In genomic region chr1:61337981-61338848, GRCh38 we compare ENCODE assay signal across 1 cellular context.
TF ChIP-seq lines count a peak whose summit lies in the region.

No MANE protein-coding gene starts in this region.

TF ChIP-seq in HepG2, 621 proteins besides CTCF, POLR2A, EP300 and RAD21 (continued from another document and continues in another):
- TF ChIP-seq, protein P1, sequence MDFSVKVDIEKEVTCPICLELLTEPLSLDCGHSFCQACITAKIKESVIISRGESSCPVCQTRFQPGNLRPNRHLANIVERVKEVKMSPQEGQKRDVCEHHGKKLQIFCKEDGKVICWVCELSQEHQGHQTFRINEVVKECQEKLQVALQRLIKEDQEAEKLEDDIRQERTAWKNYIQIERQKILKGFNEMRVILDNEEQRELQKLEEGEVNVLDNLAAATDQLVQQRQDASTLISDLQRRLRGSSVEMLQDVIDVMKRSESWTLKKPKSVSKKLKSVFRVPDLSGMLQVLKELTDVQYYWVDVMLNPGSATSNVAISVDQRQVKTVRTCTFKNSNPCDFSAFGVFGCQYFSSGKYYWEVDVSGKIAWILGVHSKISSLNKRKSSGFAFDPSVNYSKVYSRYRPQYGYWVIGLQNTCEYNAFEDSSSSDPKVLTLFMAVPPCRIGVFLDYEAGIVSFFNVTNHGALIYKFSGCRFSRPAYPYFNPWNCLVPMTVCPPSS (IDR thresholded peaks at IDR 0.05) = no peak
- TF ChIP-seq ZNF652 (CRISPR knock-in tag; IDR thresholded peaks at IDR 0.05; ENCODE audit: borderline replicate concordance, low read depth) (peak; percentile 99), ZNF30 (CRISPR knock-in tag; IDR thresholded peaks at IDR 0.05) (no peak), ZNF709 (CRISPR knock-in tag; IDR thresholded peaks at IDR 0.05) (no peak), SAFB2 (CRISPR knock-in tag; IDR thresholded peaks at IDR 0.05; ENCODE audit: borderline replicate concordance, low read depth) (0 out of 2 replicates have a peak, but pooled peaks have one; percentile 37), MIER2 (CRISPR knock-in tag; IDR thresholded peaks at IDR 0.05) (no peak), ZSCAN31 (CRISPR knock-in tag; IDR thresholded peaks at IDR 0.05; ENCODE audit: low read depth) (no peak), ZNF280D (CRISPR knock-in tag; IDR thresholded peaks at IDR 0.05) (no peak), IKZF4 (CRISPR knock-in tag; IDR thresholded peaks at IDR 0.05; ENCODE audit: borderline replicate concordance, low read depth, not compliant biosample characterization) (no peak), FOSL2 (CRISPR knock-in tag; IDR thresholded peaks at IDR 0.05) (peak; percentile 93), ZNF33B (CRISPR knock-in tag; IDR thresholded peaks at IDR 0.05) (no peak), PATZ1 (CRISPR knock-in tag; IDR thresholded peaks at IDR 0.05) (peak; percentile 29; the same call in 1 of the 2 replicates), FOXA1 (IDR thresholded peaks at IDR 0.05) (no peak), FOXA1 (CRISPR knock-in tag; IDR thresholded peaks at IDR 0.05) (peak; percentile 82), HMGA1 (CRISPR knock-in tag; conservative IDR thresholded peaks at IDR 0.05) (no peak), ZNF713 (CRISPR knock-in tag; IDR thresholded peaks at IDR 0.05) (no peak), ZNF646 (CRISPR knock-in tag; IDR thresholded peaks at IDR 0.05) (peak; percentile 37; the same call in 1 of the 2 replicates), MXD1 (CRISPR knock-in tag; IDR thresholded peaks at IDR 0.05) (no peak), PRMT3 (CRISPR knock-in tag; IDR thresholded peaks at IDR 0.05; ENCODE audit: borderline replicate concordance, low read depth) (no peak), HOMEZ (CRISPR knock-in tag; IDR thresholded peaks at IDR 0.05; ENCODE audit: low read depth) (peak; percentile 62; the same call in 1 of the 2 replicates), ZBTB2 (CRISPR knock-in tag; IDR thresholded peaks at IDR 0.05; ENCODE audit: low read depth) (no peak), PLRG1 (conservative IDR thresholded peaks at IDR 0.05) (no peak), ZNF883 (CRISPR knock-in tag; IDR thresholded peaks at IDR 0.05; ENCODE audit: not compliant biosample characterization) (no peak), PHF8 (CRISPR knock-in tag; IDR thresholded peaks at IDR 0.05) (no peak), ZNF263 (CRISPR knock-in tag; IDR thresholded peaks at IDR 0.05) (no peak)
- TF ChIP-seq, protein P2, sequence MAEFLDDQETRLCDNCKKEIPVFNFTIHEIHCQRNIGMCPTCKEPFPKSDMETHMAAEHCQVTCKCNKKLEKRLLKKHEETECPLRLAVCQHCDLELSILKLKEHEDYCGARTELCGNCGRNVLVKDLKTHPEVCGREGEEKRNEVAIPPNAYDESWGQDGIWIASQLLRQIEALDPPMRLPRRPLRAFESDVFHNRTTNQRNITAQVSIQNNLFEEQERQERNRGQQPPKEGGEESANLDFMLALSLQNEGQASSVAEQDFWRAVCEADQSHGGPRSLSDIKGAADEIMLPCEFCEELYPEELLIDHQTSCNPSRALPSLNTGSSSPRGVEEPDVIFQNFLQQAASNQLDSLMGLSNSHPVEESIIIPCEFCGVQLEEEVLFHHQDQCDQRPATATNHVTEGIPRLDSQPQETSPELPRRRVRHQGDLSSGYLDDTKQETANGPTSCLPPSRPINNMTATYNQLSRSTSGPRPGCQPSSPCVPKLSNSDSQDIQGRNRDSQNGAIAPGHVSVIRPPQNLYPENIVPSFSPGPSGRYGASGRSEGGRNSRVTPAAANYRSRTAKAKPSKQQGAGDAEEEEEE (CRISPR knock-in tag; IDR thresholded peaks at IDR 0.05; ENCODE audit: borderline replicate concordance) = no peak
- TF ChIP-seq, protein P3, sequence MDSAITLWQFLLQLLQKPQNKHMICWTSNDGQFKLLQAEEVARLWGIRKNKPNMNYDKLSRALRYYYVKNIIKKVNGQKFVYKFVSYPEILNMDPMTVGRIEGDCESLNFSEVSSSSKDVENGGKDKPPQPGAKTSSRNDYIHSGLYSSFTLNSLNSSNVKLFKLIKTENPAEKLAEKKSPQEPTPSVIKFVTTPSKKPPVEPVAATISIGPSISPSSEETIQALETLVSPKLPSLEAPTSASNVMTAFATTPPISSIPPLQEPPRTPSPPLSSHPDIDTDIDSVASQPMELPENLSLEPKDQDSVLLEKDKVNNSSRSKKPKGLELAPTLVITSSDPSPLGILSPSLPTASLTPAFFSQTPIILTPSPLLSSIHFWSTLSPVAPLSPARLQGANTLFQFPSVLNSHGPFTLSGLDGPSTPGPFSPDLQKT (CRISPR knock-in tag; IDR thresholded peaks at IDR 0.05; ENCODE audit: borderline replicate concordance) = no peak
- TF ChIP-seq, protein P4, sequence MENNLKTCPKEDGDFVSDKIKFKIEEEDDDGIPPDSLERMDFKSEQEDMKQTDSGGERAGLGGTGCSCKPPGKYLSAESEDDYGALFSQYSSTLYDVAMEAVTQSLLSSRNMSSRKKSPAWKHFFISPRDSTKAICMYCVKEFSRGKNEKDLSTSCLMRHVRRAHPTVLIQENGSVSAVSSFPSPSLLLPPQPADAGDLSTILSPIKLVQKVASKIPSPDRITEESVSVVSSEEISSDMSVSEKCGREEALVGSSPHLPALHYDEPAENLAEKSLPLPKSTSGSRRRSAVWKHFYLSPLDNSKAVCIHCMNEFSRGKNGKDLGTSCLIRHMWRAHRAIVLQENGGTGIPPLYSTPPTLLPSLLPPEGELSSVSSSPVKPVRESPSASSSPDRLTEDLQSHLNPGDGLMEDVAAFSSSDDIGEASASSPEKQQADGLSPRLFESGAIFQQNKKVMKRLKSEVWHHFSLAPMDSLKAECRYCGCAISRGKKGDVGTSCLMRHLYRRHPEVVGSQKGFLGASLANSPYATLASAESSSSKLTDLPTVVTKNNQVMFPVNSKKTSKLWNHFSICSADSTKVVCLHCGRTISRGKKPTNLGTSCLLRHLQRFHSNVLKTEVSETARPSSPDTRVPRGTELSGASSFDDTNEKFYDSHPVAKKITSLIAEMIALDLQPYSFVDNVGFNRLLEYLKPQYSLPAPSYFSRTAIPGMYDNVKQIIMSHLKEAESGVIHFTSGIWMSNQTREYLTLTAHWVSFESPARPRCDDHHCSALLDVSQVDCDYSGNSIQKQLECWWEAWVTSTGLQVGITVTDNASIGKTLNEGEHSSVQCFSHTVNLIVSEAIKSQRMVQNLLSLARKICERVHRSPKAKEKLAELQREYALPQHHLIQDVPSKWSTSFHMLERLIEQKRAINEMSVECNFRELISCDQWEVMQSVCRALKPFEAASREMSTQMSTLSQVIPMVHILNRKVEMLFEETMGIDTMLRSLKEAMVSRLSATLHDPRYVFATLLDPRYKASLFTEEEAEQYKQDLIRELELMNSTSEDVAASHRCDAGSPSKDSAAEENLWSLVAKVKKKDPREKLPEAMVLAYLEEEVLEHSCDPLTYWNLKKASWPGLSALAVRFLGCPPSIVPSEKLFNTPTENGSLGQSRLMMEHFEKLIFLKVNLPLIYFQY (CRISPR knock-in tag; IDR thresholded peaks at IDR 0.05; ENCODE audit: borderline replicate concordance) = no peak
